1 cellular context compared by ENCODE assay signal in the genomic region with DNA sequence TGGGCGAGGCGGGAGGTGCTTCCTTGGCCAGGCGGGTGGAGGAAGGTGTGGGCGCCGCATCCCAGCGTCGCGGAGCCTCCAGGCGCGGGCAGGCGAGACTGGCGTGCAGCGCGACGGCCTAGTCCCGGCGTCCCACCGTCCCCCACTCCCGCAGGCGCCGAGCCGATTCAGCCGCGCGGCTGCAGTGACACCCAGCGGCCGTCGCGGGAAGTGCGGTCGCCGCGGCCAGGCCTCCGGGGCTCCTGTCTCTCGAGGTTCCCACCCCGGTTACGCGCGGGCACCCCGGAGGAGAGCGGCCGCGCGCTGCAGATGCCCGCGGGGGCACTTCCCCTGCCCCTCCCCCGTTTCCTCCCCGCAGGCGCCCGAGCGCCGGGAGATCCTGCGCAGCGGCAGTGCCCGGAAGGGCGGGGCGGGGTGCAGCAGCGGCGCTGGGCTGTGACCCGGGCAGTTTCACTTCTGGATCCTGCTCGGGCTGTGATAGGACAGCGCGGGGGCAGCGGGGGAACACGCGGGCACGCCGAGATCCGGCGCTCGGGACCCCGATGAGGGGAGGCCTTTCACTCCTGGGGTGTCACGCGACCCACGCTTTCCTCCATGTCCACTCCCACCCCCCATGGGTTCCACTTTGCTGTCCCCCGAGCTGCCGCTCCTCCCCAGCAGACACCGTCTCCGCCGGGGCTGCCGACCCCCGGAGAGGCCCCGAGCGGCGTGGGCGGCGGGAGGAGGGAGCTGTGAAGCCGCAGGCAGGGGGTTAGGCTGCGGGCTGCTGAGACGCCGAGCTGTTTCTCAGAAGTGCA.
TF ChIP-seq lines count a peak whose summit lies in the region.

No MANE protein-coding gene starts in this region.

TF ChIP-seq in HepG2, 621 proteins besides CTCF, POLR2A, EP300 and RAD21 (continued from another document and continues in another):
- TF ChIP-seq, protein P1, sequence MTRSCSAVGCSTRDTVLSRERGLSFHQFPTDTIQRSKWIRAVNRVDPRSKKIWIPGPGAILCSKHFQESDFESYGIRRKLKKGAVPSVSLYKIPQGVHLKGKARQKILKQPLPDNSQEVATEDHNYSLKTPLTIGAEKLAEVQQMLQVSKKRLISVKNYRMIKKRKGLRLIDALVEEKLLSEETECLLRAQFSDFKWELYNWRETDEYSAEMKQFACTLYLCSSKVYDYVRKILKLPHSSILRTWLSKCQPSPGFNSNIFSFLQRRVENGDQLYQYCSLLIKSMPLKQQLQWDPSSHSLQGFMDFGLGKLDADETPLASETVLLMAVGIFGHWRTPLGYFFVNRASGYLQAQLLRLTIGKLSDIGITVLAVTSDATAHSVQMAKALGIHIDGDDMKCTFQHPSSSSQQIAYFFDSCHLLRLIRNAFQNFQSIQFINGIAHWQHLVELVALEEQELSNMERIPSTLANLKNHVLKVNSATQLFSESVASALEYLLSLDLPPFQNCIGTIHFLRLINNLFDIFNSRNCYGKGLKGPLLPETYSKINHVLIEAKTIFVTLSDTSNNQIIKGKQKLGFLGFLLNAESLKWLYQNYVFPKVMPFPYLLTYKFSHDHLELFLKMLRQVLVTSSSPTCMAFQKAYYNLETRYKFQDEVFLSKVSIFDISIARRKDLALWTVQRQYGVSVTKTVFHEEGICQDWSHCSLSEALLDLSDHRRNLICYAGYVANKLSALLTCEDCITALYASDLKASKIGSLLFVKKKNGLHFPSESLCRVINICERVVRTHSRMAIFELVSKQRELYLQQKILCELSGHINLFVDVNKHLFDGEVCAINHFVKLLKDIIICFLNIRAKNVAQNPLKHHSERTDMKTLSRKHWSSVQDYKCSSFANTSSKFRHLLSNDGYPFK (CRISPR knock-in tag; IDR thresholded peaks at IDR 0.05; ENCODE audit: borderline replicate concordance): 0 out of 2 replicates have a peak, but pooled peaks have one; percentile 73
- TF ChIP-seq SPEN (CRISPR knock-in tag; IDR thresholded peaks at IDR 0.05; ENCODE audit: low read depth): peak; percentile 96
- TF ChIP-seq SAFB2 (CRISPR knock-in tag; IDR thresholded peaks at IDR 0.05; ENCODE audit: borderline replicate concordance, low read depth): peak; percentile 99
- peak; percentile 51; the same call in 1 of the 2 replicates for TF ChIP-seq PITX1 (CRISPR knock-in tag; IDR thresholded peaks at IDR 0.05)
- TF ChIP-seq HOXD1 (CRISPR knock-in tag; IDR thresholded peaks at IDR 0.05): peak; percentile 94
- TF ChIP-seq MED8 (CRISPR knock-in tag; IDR thresholded peaks at IDR 0.05; ENCODE audit: insufficient replicate concordance): no peak
- TF ChIP-seq, protein P2, sequence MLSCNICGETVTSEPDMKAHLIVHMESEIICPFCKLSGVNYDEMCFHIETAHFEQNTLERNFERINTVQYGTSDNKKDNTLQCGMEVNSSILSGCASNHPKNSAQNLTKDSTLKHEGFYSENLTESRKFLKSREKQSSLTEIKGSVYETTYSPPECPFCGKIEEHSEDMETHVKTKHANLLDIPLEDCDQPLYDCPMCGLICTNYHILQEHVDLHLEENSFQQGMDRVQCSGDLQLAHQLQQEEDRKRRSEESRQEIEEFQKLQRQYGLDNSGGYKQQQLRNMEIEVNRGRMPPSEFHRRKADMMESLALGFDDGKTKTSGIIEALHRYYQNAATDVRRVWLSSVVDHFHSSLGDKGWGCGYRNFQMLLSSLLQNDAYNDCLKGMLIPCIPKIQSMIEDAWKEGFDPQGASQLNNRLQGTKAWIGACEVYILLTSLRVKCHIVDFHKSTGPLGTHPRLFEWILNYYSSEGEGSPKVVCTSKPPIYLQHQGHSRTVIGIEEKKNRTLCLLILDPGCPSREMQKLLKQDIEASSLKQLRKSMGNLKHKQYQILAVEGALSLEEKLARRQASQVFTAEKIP (CRISPR knock-in tag; IDR thresholded peaks at IDR 0.05; ENCODE audit: borderline replicate concordance): no peak
- peak; percentile 80; the same call in 1 of the 2 replicates for TF ChIP-seq SRY (CRISPR knock-in tag; IDR thresholded peaks at IDR 0.05)
- TF ChIP-seq ZNF816 (CRISPR knock-in tag; IDR thresholded peaks at IDR 0.05; ENCODE audit: borderline replicate concordance): peak; percentile 97; the same call in 1 of the 2 replicates
- TF ChIP-seq TARDBP (CRISPR knock-in tag; IDR thresholded peaks at IDR 0.05): peak; percentile 66; the same call in 1 of the 2 replicates
- TF ChIP-seq, protein P3, sequence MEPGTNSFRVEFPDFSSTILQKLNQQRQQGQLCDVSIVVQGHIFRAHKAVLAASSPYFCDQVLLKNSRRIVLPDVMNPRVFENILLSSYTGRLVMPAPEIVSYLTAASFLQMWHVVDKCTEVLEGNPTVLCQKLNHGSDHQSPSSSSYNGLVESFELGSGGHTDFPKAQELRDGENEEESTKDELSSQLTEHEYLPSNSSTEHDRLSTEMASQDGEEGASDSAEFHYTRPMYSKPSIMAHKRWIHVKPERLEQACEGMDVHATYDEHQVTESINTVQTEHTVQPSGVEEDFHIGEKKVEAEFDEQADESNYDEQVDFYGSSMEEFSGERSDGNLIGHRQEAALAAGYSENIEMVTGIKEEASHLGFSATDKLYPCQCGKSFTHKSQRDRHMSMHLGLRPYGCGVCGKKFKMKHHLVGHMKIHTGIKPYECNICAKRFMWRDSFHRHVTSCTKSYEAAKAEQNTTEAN (CRISPR knock-in tag; conservative IDR thresholded peaks at IDR 0.05): peak; percentile 81
- TF ChIP-seq TGIF2 (CRISPR knock-in tag; IDR thresholded peaks at IDR 0.05): peak; percentile 61; the same call in 1 of the 2 replicates
- TF ChIP-seq, protein P4, sequence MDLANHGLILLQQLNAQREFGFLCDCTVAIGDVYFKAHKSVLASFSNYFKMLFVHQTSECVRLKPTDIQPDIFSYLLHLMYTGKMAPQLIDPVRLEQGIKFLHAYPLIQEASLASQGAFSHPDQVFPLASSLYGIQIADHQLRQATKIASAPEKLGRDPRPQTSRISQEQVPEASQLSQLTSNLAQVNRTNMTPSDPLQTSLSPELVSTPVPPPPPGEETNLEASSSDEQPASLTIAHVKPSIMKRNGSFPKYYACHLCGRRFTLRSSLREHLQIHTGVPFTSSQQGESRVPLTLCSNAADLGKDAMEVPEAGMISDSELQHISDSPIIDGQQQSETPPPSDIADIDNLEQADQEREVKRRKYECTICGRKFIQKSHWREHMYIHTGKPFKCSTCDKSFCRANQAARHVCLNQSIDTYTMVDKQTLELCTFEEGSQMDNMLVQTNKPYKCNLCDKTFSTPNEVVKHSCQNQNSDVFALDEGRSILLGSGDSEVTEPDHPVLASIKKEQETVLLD (CRISPR knock-in tag; IDR thresholded peaks at IDR 0.05; ENCODE audit: low read depth): peak; percentile 95
- 0 out of 2 replicates have a peak, but pooled peaks have one; percentile 67 for TF ChIP-seq ZNF577 (CRISPR knock-in tag; IDR thresholded peaks at IDR 0.05; ENCODE audit: borderline replicate concordance, low read depth)
- TF ChIP-seq, protein P5, sequence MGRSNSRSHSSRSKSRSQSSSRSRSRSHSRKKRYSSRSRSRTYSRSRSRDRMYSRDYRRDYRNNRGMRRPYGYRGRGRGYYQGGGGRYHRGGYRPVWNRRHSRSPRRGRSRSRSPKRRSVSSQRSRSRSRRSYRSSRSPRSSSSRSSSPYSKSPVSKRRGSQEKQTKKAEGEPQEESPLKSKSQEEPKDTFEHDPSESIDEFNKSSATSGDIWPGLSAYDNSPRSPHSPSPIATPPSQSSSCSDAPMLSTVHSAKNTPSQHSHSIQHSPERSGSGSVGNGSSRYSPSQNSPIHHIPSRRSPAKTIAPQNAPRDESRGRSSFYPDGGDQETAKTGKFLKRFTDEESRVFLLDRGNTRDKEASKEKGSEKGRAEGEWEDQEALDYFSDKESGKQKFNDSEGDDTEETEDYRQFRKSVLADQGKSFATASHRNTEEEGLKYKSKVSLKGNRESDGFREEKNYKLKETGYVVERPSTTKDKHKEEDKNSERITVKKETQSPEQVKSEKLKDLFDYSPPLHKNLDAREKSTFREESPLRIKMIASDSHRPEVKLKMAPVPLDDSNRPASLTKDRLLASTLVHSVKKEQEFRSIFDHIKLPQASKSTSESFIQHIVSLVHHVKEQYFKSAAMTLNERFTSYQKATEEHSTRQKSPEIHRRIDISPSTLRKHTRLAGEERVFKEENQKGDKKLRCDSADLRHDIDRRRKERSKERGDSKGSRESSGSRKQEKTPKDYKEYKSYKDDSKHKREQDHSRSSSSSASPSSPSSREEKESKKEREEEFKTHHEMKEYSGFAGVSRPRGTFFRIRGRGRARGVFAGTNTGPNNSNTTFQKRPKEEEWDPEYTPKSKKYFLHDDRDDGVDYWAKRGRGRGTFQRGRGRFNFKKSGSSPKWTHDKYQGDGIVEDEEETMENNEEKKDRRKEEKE (IDR thresholded peaks at IDR 0.05): no peak
- no peak for TF ChIP-seq ZNF260 (CRISPR knock-in tag; IDR thresholded peaks at IDR 0.05; ENCODE audit: borderline replicate concordance, low read depth)
- TF ChIP-seq, protein P6, sequence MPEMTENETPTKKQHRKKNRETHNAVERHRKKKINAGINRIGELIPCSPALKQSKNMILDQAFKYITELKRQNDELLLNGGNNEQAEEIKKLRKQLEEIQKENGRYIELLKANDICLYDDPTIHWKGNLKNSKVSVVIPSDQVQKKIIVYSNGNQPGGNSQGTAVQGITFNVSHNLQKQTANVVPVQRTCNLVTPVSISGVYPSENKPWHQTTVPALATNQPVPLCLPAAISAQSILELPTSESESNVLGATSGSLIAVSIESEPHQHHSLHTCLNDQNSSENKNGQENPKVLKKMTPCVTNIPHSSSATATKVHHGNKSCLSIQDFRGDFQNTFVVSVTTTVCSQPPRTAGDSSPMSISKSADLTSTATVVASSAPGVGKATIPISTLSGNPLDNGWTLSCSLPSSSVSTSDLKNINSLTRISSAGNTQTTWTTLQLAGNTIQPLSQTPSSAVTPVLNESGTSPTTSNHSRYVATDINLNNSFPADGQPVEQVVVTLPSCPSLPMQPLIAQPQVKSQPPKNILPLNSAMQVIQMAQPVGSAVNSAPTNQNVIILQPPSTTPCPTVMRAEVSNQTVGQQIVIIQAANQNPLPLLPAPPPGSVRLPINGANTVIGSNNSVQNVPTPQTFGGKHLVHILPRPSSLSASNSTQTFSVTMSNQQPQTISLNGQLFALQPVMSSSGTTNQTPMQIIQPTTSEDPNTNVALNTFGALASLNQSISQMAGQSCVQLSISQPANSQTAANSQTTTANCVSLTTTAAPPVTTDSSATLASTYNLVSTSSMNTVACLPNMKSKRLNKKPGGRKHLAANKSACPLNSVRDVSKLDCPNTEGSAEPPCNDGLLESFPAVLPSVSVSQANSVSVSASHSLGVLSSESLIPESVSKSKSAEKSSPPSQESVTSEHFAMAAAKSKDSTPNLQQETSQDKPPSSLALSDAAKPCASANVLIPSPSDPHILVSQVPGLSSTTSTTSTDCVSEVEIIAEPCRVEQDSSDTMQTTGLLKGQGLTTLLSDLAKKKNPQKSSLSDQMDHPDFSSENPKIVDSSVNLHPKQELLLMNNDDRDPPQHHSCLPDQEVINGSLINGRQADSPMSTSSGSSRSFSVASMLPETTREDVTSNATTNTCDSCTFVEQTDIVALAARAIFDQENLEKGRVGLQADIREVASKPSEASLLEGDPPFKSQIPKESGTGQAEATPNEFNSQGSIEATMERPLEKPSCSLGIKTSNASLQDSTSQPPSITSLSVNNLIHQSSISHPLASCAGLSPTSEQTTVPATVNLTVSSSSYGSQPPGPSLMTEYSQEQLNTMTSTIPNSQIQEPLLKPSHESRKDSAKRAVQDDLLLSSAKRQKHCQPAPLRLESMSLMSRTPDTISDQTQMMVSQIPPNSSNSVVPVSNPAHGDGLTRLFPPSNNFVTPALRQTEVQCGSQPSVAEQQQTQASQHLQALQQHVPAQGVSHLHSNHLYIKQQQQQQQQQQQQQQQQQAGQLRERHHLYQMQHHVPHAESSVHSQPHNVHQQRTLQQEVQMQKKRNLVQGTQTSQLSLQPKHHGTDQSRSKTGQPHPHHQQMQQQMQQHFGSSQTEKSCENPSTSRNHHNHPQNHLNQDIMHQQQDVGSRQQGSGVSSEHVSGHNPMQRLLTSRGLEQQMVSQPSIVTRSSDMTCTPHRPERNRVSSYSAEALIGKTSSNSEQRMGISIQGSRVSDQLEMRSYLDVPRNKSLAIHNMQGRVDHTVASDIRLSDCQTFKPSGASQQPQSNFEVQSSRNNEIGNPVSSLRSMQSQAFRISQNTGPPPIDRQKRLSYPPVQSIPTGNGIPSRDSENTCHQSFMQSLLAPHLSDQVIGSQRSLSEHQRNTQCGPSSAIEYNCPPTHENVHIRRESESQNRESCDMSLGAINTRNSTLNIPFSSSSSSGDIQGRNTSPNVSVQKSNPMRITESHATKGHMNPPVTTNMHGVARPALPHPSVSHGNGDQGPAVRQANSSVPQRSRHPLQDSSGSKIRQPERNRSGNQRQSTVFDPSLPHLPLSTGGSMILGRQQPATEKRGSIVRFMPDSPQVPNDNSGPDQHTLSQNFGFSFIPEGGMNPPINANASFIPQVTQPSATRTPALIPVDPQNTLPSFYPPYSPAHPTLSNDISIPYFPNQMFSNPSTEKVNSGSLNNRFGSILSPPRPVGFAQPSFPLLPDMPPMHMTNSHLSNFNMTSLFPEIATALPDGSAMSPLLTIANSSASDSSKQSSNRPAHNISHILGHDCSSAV (CRISPR knock-in tag; IDR thresholded peaks at IDR 0.05; ENCODE audit: borderline replicate concordance): 0 out of 2 replicates have a peak, but pooled peaks have one; percentile 85
- TF ChIP-seq JUNB (CRISPR knock-in tag; IDR thresholded peaks at IDR 0.05; ENCODE audit: borderline replicate concordance): no peak
- 0 out of 2 replicates have a peak, but pooled peaks have one; percentile 45 for TF ChIP-seq NAIF1 (CRISPR knock-in tag; IDR thresholded peaks at IDR 0.05; ENCODE audit: borderline replicate concordance)
- no peak for TF ChIP-seq ONECUT2 (CRISPR knock-in tag; IDR thresholded peaks at IDR 0.05)
- peak; percentile 96 for TF ChIP-seq HDAC1 (CRISPR knock-in tag; IDR thresholded peaks at IDR 0.05)
- TF ChIP-seq NFE2 (CRISPR knock-in tag; IDR thresholded peaks at IDR 0.05): no peak
- TF ChIP-seq SAP130 (CRISPR knock-in tag; IDR thresholded peaks at IDR 0.05; ENCODE audit: low read depth): peak; percentile 83
- TF ChIP-seq MATR3 (CRISPR knock-in tag; IDR thresholded peaks at IDR 0.05): no peak
- TF ChIP-seq NFYB (CRISPR knock-in tag; IDR thresholded peaks at IDR 0.05): peak; percentile 53
- TF ChIP-seq ZNF768 (CRISPR knock-in tag; IDR thresholded peaks at IDR 0.05): peak; percentile 57
